ENCODE assay signal across 17 cellular contexts in genomic region chr15:29934251-29934650, GRCh38.
DNase-seq lines count a peak whose midpoint lies in the region; ATAC-seq, FAIRE-seq and TF ChIP-seq lines count a peak whose summit lies in the region.
"Had no signal": no experiment of that assay in that cellular context is flagged by ENCODE, and none has a peak within 500 bp of the region (broad histone marks: within the 10 kb centered on the region; RNA-seq: fewer than 3 reads in every experiment).

No MANE protein-coding gene starts in this region.

- DNase-seq in AG08396 (ENCODE audit: low spot score), result peak; percentile 38
- peak; percentile 75 for DNase-seq in M059J (ENCODE audit: low read depth)
- DNase-seq in bronchial epithelial cell (ENCODE audit: low read depth), result peak; percentile 93
- peak; percentile 71 for DNase-seq in keratinocyte (ENCODE audit: low read depth, low spot score)
- no peak for DNase-seq in RKO (ENCODE audit: low spot score)
- no peak for DNase-seq in natural killer cell
- DNase-seq in CD8-positive, alpha-beta memory T cell, result no peak
- DNase-seq: activated B cell treated with CpG ODN at 0.5 μM for 24 hours; AML-193; kidney; psoas muscle; stimulated activated CD4-positive, alpha-beta T cell treated with anti-CD3 and anti-CD28 coated beads, Interleukin-4, amount 100 ng/mL, for 24 hours had no signal

- H3K9me3 Mint-ChIP-seq in natural killer cell, result no peaks in the 10 kb centered on the region
- no peaks in the 10 kb centered on the region for H3K9me3 Mint-ChIP-seq in CD8-positive, alpha-beta memory T cell
- H3K9me3 Mint-ChIP-seq: activated B cell treated with CpG ODN at 0.5 μM for 24 hours; activated naive CD4-positive, alpha-beta T cell treated with anti-CD3 and anti-CD28 coated beads, Interleukin-2, amount 50 U/mL, for 72 hours; stimulated activated memory B cell treated with anti-CD40 and anti-IgM and Interleukin-4, amounts not matched to agents 10 μg/mL and 1 μg/mL and 100 μg/mL, for 72 hours had no signal

- no peaks in the 10 kb centered on the region for H3K79me2 ChIP-seq in keratinocyte (ENCODE audit: control insufficient read depth, insufficient read depth, low read length)

- H3K9me1 ChIP-seq in keratinocyte (ENCODE audit: control insufficient read depth, extremely low read depth, insufficient read depth, low read length), result no peaks in the 10 kb centered on the region

- peaks cover 65% of the 10 kb centered on the region for H3K4me1 ChIP-seq in keratinocyte (ENCODE audit: control insufficient read depth, extremely low read depth, insufficient read depth, low read length)
- no peaks in the 10 kb centered on the region for H3K4me1 ChIP-seq in CD8-positive, alpha-beta memory T cell (ENCODE audit: insufficient read depth, low read length)
- H3K4me1 ChIP-seq: gastroesophageal sphincter, psoas muscle had no signal

- no peaks in the 10 kb centered on the region for H4K20me1 ChIP-seq in keratinocyte (ENCODE audit: control insufficient read depth, extremely low read depth, insufficient read depth, low read length)

- H3K27ac Mint-ChIP-seq in natural killer cell, result no peak overlapping the region
- no peak overlapping the region for H3K27ac Mint-ChIP-seq in CD8-positive, alpha-beta memory T cell
- H3K27ac Mint-ChIP-seq: activated B cell treated with CpG ODN at 0.5 μM for 24 hours; activated naive CD4-positive, alpha-beta T cell treated with anti-CD3 and anti-CD28 coated beads, Interleukin-2, amount 50 U/mL, for 72 hours; stimulated activated memory B cell treated with anti-CD40 and anti-IgM and Interleukin-4, amounts not matched to agents 10 μg/mL and 1 μg/mL and 100 μg/mL, for 72 hours had no signal

- no peaks in the 10 kb centered on the region for H3K4me1 Mint-ChIP-seq in natural killer cell
- no peaks in the 10 kb centered on the region for H3K4me1 Mint-ChIP-seq in CD8-positive, alpha-beta memory T cell
- H3K4me1 Mint-ChIP-seq: activated B cell treated with CpG ODN at 0.5 μM for 24 hours; stimulated activated memory B cell treated with anti-CD40 and anti-IgM and Interleukin-4, amounts not matched to agents 10 μg/mL and 1 μg/mL and 100 μg/mL, for 72 hours had no signal

- peak overlapping the region; percentile 3 for H3K9ac ChIP-seq in keratinocyte (ENCODE audit: control insufficient read depth, extremely low read depth, insufficient read depth, low read length)

- POLR2A ChIA-PET in CD8-positive, alpha-beta memory T cell (lab: Charles Lee), result no interaction called here

- H3K27me3 Mint-ChIP-seq in natural killer cell (ENCODE audit: low read depth in 2 of 2), result peaks cover 28 to 33% of the 10 kb centered on the region in 2 donors
- peaks cover 8 to 13% of the 10 kb centered on the region in 2 donors for H3K27me3 Mint-ChIP-seq in CD8-positive, alpha-beta memory T cell

- peak overlapping the region; percentile 50 for H3K4me2 ChIP-seq in keratinocyte (ENCODE audit: control insufficient read depth, extremely low read depth, insufficient read depth, low read depth, low read length)

- peak overlapping the region; percentile 42 for H3K27ac ChIP-seq in keratinocyte (ENCODE audit: control insufficient read depth, insufficient read depth, low read length)
- no peak overlapping the region for H3K27ac ChIP-seq in CD8-positive, alpha-beta memory T cell (ENCODE audit: low read depth, low read length)
- H3K27ac ChIP-seq: gastroesophageal sphincter, psoas muscle had no signal

- no peaks in the 10 kb centered on the region for H3K36me3 ChIP-seq in bronchial epithelial cell (ENCODE audit: control insufficient read depth, insufficient read depth, low read length)
- H3K36me3 ChIP-seq in keratinocyte (ENCODE audit: control insufficient read depth in 2 of 2, extremely low read depth in 1 of 2, insufficient read depth in 2 of 2, low read length in 2 of 2), result no peaks in the 10 kb centered on the region
- no peaks in the 10 kb centered on the region for H3K36me3 ChIP-seq in CD8-positive, alpha-beta memory T cell (ENCODE audit: insufficient read depth, low read length)
- H3K36me3 ChIP-seq: gastroesophageal sphincter had no signal

- no peak overlapping the region for H3K4me3 Mint-ChIP-seq in natural killer cell
- no peak overlapping the region for H3K4me3 Mint-ChIP-seq in CD8-positive, alpha-beta memory T cell
- H3K4me3 Mint-ChIP-seq: activated B cell treated with CpG ODN at 0.5 μM for 24 hours; stimulated activated memory B cell treated with anti-CD40 and anti-IgM and Interleukin-4, amounts not matched to agents 10 μg/mL and 1 μg/mL and 100 μg/mL, for 72 hours had no signal

- H3K9me3 ChIP-seq in keratinocyte (ENCODE audit: control insufficient read depth, low read depth, low read length), result no peaks in the 10 kb centered on the region
- H3K9me3 ChIP-seq in CD8-positive, alpha-beta memory T cell (ENCODE audit: low read length), result no peaks in the 10 kb centered on the region
- H3K9me3 ChIP-seq: gastroesophageal sphincter, psoas muscle had no signal

- H3K36me3 Mint-ChIP-seq in natural killer cell, result no peaks in the 10 kb centered on the region
- H3K36me3 Mint-ChIP-seq in CD8-positive, alpha-beta memory T cell, result no peaks in the 10 kb centered on the region
- H3K36me3 Mint-ChIP-seq: activated naive CD4-positive, alpha-beta T cell treated with anti-CD3 and anti-CD28 coated beads, Interleukin-2, amount 50 U/mL, for 72 hours; stimulated activated memory B cell treated with anti-CD40 and anti-IgM and Interleukin-4, amounts not matched to agents 10 μg/mL and 1 μg/mL and 100 μg/mL, for 72 hours had no signal

- H3K27me3 ChIP-seq in bronchial epithelial cell (ENCODE audit: control insufficient read depth, insufficient read depth, low read length) (no peaks in the 10 kb centered on the region), keratinocyte (ENCODE audit: control insufficient read depth, extremely low read depth, insufficient read depth, low read length) (no peaks in the 10 kb centered on the region)
- H3K27me3 ChIP-seq in CD8-positive, alpha-beta memory T cell (ENCODE audit: insufficient read depth, low read length, poor library complexity, severe bottlenecking), result no peaks in the 10 kb centered on the region
- H3K27me3 ChIP-seq: gastroesophageal sphincter had no signal

- peak; percentile 84 for FAIRE-seq in bronchial epithelial cell (lab: Jason Lieb, UNC)
- peak; percentile 98 for FAIRE-seq in keratinocyte (lab: Jason Lieb, UNC)
- FAIRE-seq: colon, kidney had no signal

- no peak overlapping the region for H2AFZ ChIP-seq in keratinocyte (ENCODE audit: control insufficient read depth, low read length)

- no peak for TF ChIP-seq CTCF in bronchial epithelial cell (IDR thresholded peaks at IDR 0.05; ENCODE audit: insufficient read depth, low read length, severe bottlenecking)
- no peak for TF ChIP-seq CTCF in keratinocyte (optimal IDR thresholded peaks at IDR 0.05 in 1 of 3, IDR thresholded peaks at IDR 0.05 in 1 of 3, conservative IDR thresholded peaks at IDR 0.05 in 1 of 3; ENCODE audit: extremely low read depth in 1 of 3, insufficient read depth in 2 of 3, low read length in 3 of 3)
- no peak for TF ChIP-seq CTCF in natural killer cell (IDR thresholded peaks at IDR 0.05)

- ATAC-seq in natural killer cell (no peak), GM19452 (IDR thresholded peaks at IDR 0.05; ENCODE audit: unreplicated experiment) (no peak)
- ATAC-seq: activated naive CD4-positive, alpha-beta T cell treated with anti-CD3 and anti-CD28 coated beads, Interleukin-2, amount 50 U/mL, for 72 hours; gastroesophageal sphincter; psoas muscle; stimulated activated memory B cell treated with anti-CD40 and anti-IgM and Interleukin-4, amounts not matched to agents 10 μg/mL and 1 μg/mL and 100 μg/mL, for 72 hours had no signal

- intact Hi-C loops in natural killer cell (cut with micrococcal nuclease), result no loop called here

- CTCF ChIA-PET in CD8-positive, alpha-beta memory T cell (lab: Charles Lee), result no interaction called here

- dilution Hi-C loops in keratinocyte (cut with MboI; ENCODE audit: extremely low pct_ligation_motif_present, low sequenced_read_pairs), result no loop called here

- no peak overlapping the region for H3K4me3 ChIP-seq in bronchial epithelial cell (ENCODE audit: low read depth, low read length)
- peak overlapping the region in 1 of 3 experiments; percentile 5 for H3K4me3 ChIP-seq in keratinocyte (ENCODE audit: control insufficient read depth in 2 of 3, extremely low read depth in 1 of 3, insufficient read depth in 2 of 3, low read depth in 1 of 3, low read length in 3 of 3)
- no peak overlapping the region for H3K4me3 ChIP-seq in CD8-positive, alpha-beta memory T cell (ENCODE audit: low read length)
- H3K4me3 ChIP-seq: gastroesophageal sphincter, psoas muscle had no signal

Comparison
In these comparisons a context has a peak if more than half of its experiments do, and no peak if none do; other contexts are left out.
1. DNase-seq: peak in AG08396 (single experiment), M059J (single experiment), bronchial epithelial cell (single experiment) and keratinocyte (single experiment); none in RKO (single experiment), natural killer cell (single experiment) and CD8-positive, alpha-beta memory T cell (0 of 5).